In the genomic region with DNA sequence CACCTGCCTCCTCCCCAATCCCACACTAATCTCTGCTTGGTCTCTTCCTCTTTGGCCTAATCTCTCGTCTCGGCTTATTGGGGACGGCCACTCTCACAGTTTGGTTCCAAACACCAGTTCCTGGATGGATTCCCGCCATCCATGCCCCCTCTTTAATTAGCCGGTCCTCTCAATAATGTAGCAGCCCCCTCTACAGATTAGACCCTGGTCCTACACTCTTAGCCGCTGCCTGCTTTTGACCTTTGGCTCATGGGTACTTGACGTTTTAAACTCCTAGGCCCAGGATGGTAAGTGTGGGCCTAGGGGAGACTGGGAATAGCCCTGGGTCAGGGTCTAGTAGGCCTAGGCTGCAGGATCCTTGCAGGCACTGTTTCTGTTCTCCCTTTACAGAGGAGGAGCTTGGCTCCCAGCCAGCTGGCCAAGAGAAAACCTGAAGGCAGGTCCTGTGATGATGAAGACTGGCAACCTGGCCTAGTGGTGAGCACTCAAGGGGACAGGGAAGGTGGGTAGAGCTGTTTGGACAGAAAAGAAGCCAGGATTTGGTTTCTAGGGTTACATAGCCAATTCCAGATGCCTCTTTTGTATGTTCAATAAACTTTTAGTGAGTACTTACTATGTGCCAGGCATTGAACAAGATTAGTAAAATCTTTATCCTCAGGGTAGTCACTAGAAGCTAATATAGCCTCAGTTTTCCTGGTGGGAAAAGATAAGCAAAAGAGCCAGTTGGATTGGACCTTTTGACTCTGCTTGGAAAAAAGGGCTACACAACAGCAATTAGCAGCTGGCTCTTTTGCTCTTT, we compare ENCODE assay signal across 6 cellular contexts. TPM values are rescaled to one million over a fixed set of nuclear protein-coding genes. Genes with fewer than 3 reads are reported as not detected.
DNase-seq lines count a peak whose midpoint lies in the region; TF ChIP-seq lines count a peak whose summit lies in the region.

No MANE protein-coding gene starts in this region.

- H3K27me3 ChIP-seq in MM.1S (replicated peaks; ENCODE audit: insufficient read depth, low read length): no peaks in the 10 kb centered on the region

- no peak for TF ChIP-seq POLR2A in lower leg skin (IDR thresholded peaks at IDR 0.05)

- DNase-seq in EH (ENCODE audit: low read depth) (peak; percentile 31), MM.1S (peak; percentile 66), lower leg skin (ENCODE audit: low spot score in 2 of 2) (peak in 1 of 2 donors; percentile 23), ureter (ENCODE audit: low spot score) (no peak), AG20443 (ENCODE audit: low spot score) (no peak)
- peak; percentile 74 for DNase-seq in activated CD8-positive, alpha-beta memory T cell treated with anti-CD3 and anti-CD28 coated beads, Interleukin-2, amount 50 U/mL, for 48 hours

- 0 out of 2 replicates have a peak, but pooled peaks cover 7% of the 10 kb centered on the region for H3F3A ChIP-seq in MM.1S (ENCODE audit: insufficient read depth, low read length)

- peak overlapping the region; percentile 72 for H3K27ac ChIP-seq in MM.1S (ENCODE audit: low read length)

- peaks cover 18% of the 10 kb centered on the region for H3K4me1 ChIP-seq in MM.1S (ENCODE audit: low read length)

- no peaks in the 10 kb centered on the region for H3K9me2 ChIP-seq in MM.1S (replicated peaks; ENCODE audit: insufficient read depth, low read length)

- intact Hi-C loops in lower leg skin (cut with DNase I; ENCODE audit: low total_unique reads): no loop called here

- H3K36me3 ChIP-seq in MM.1S (replicated peaks; ENCODE audit: insufficient read depth, low read length): peaks cover 3% of the 10 kb centered on the region; the same call in 1 of the 2 replicates

- peak overlapping the region; percentile 77 for H3K9ac ChIP-seq in MM.1S (ENCODE audit: low read length)

- H2AFZ ChIP-seq in MM.1S (ENCODE audit: low read length): peak overlapping the region; percentile 40

- peak overlapping the region; percentile 78 for H3K4me3 ChIP-seq in MM.1S (ENCODE audit: low read length)
- peak overlapping the region; percentile 8 for H3K4me3 ChIP-seq in lower leg skin (ENCODE audit: low read depth, poor library complexity, severe bottlenecking)

- H3K79me2 ChIP-seq in MM.1S (ENCODE audit: low read length): peaks cover 44% of the 10 kb centered on the region

- 4 to 5% methylated on average over 7 of the region's 7 CpGs for WGBS in lower leg skin, 2 donors

- no peaks in the 10 kb centered on the region for H3K9me3 ChIP-seq in MM.1S (replicated peaks; ENCODE audit: insufficient read depth, low read length)

- H4K20me1 ChIP-seq in MM.1S (ENCODE audit: insufficient read depth, low read length): no peaks in the 10 kb centered on the region

- TF ChIP-seq CTCF in MM.1S (IDR thresholded peaks at IDR 0.05; ENCODE audit: low read length) (peak; percentile 50), lower leg skin (IDR thresholded peaks at IDR 0.05) (no peak)

- H3K4me2 ChIP-seq in MM.1S (ENCODE audit: low read depth, low read length): peak overlapping the region; percentile 82

RNA-seq across cellular contexts. Expression of a gene that starts 0.8 kb away (rescaled TPM):
- total RNA-seq in lower leg skin (under 1 TPM; 0.19 to 0.89 (median 0.47) TPM), ureter (0.39 TPM)

RNA-seq across cellular contexts. Expression of a gene that starts 45.2 kb away (rescaled TPM):
- total RNA-seq in lower leg skin: 1 to 10 TPM; 2.4 to 5.1 (median 4.0) TPM
- 8.5 TPM for total RNA-seq in ureter

RNA-seq across cellular contexts. Expression of a gene that starts 50.1 kb away (rescaled TPM):
- total RNA-seq in lower leg skin: 10 to 100 TPM; 26.4 to 46.7 (median 36.4) TPM
- total RNA-seq in ureter: 99.6 TPM

RNA-seq across cellular contexts. Expression of a gene that starts 55.1 kb away (rescaled TPM):
- total RNA-seq in lower leg skin (10 to 100 TPM; 74.6 to 87.8 (median 82.3) TPM), ureter (76.6 TPM)

RNA-seq across cellular contexts. Expression of a gene that starts 55.2 kb away (rescaled TPM):
- total RNA-seq in lower leg skin: 100 to 1,000 TPM; 223 to 278 (median 237) TPM
- total RNA-seq in ureter: 213 TPM

Comparison
In these comparisons a context has a peak if more than half of its experiments do, and no peak if none do; other contexts are left out.
1. DNase-seq: peak in EH (single experiment), MM.1S (single experiment) and activated CD8-positive, alpha-beta memory T cell treated with anti-CD3 and anti-CD28 coated beads, Interleukin-2, amount 50 U/mL, for 48 hours (single experiment); none in ureter (single experiment) and AG20443 (single experiment).